Comparison of ENCODE assay signal across 20 cellular contexts in the genomic region with DNA sequence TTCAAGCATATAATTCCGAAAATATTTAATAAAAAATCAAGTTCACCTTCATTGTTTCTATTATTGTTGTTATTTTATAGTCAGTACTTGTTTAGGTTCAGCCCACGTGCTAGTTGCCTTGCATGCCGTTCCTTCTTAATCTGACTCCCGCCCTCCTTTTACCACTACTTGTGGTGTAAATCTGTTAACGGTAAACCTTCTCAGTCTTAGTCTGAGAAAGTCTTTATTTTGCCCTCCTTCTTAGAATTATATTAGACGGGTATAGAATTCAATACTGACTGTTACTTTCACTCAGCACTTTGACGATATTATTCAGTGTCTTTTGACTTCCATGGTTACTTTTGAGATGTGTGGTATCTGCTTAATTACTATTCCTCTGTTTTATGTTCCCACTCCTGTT.
DNase-seq lines count a peak whose midpoint lies in the region; ATAC-seq and TF ChIP-seq lines count a peak whose summit lies in the region.
"Had no signal": no experiment of that assay in that cellular context is flagged by ENCODE, and none has a peak within 500 bp of the region (broad histone marks: within the 10 kb centered on the region; RNA-seq: fewer than 3 reads in every experiment).

No MANE protein-coding gene starts in this region.

- no peaks in the 10 kb centered on the region for H3K79me2 ChIP-seq in MM.1S (ENCODE audit: low read length)

- H3K4me1 Mint-ChIP-seq in activated CD8-positive, alpha-beta T cell treated with anti-CD3 and anti-CD28 coated beads for 36 hours (ENCODE audit: low read depth), result peaks cover 22% of the 10 kb centered on the region
- H3K4me1 Mint-ChIP-seq in activated CD8-positive, alpha-beta T cell treated with anti-CD3 and anti-CD28 coated beads, Interleukin-2, amount 10 ng/mL, durations not matched to agents 7 days and 5 days (ENCODE audit: low read depth), result no peaks in the 10 kb centered on the region
- H3K4me1 Mint-ChIP-seq in central memory CD8-positive, alpha-beta T cell, result no peaks in the 10 kb centered on the region
- H3K4me1 Mint-ChIP-seq in T-helper 2 cell treated with Interferon-gamma antibody and Interleukin-4, amounts not matched to agents 5 μg/mL and 100 μg/mL, for 36 hours (ENCODE audit: low read depth), result peaks cover 31% of the 10 kb centered on the region

- peaks cover 51% of the 10 kb centered on the region for H3K4me1 ChIP-seq in MM.1S (ENCODE audit: low read length)
- peaks cover 15 to 44% (median 35%) of the 10 kb centered on the region in 6 donors for H3K4me1 ChIP-seq in spleen
- peaks cover 8 to 11% (median 9%) of the 10 kb centered on the region in 4 donors for H3K4me1 ChIP-seq in upper lobe of left lung

- H3K27ac ChIP-seq in MM.1S (ENCODE audit: low read length) (peak overlapping the region; percentile 88; the same call in 1 of the 2 replicates), spleen (peak overlapping the region in 6 of 8 donors; percentile 38 to 75 (median 66)), upper lobe of left lung (peak overlapping the region in 1 of 4 donors; percentile 32)
- H3K27ac ChIP-seq: Peyer's patch had no signal

- H3K27me3 ChIP-seq in MM.1S (replicated peaks; ENCODE audit: insufficient read depth, low read length) (no peaks in the 10 kb centered on the region), spleen (replicated peaks in 1 of 7) (no peaks in the 10 kb centered on the region), upper lobe of left lung (no peaks in the 10 kb centered on the region)
- H3K27me3 ChIP-seq: Peyer's patch had no signal

- peaks cover 3% of the 10 kb centered on the region for H3K36me3 Mint-ChIP-seq in activated CD8-positive, alpha-beta T cell treated with anti-CD3 and anti-CD28 coated beads for 36 hours (ENCODE audit: low read depth)
- H3K36me3 Mint-ChIP-seq in activated CD8-positive, alpha-beta T cell treated with anti-CD3 and anti-CD28 coated beads, Interleukin-2, amount 10 ng/mL, durations not matched to agents 7 days and 5 days (ENCODE audit: low read depth), result no peaks in the 10 kb centered on the region
- H3K36me3 Mint-ChIP-seq in central memory CD8-positive, alpha-beta T cell (ENCODE audit: insufficient read depth), result peaks cover 5% of the 10 kb centered on the region
- H3K36me3 Mint-ChIP-seq in T-helper 2 cell treated with Interferon-gamma antibody and Interleukin-4, amounts not matched to agents 5 μg/mL and 100 μg/mL, for 36 hours (ENCODE audit: low read depth), result peaks cover 11% of the 10 kb centered on the region

- 0 out of 2 replicates have a peak, but pooled peaks cover 3% of the 10 kb centered on the region for H3K36me3 ChIP-seq in MM.1S (replicated peaks; ENCODE audit: insufficient read depth, low read length)
- H3K36me3 ChIP-seq in spleen, result peaks cover 0 to 89% (median 20%) of the 10 kb centered on the region in 6 donors
- H3K36me3 ChIP-seq in upper lobe of left lung, result peaks cover 9 to 78% (median 32%) of the 10 kb centered on the region in 4 donors

- CTCF ChIA-PET in activated CD8-positive, alpha-beta T cell treated with anti-CD3 and anti-CD28 coated beads for 36 hours (lab: Charles Lee), result interaction anchor here (1.4 kb wide), 1 partner anchor 225 kb away, joined by 5 read pairs; no protein-coding TSS in a partner anchor
- CTCF ChIA-PET in activated CD8-positive, alpha-beta T cell treated with anti-CD3 and anti-CD28 coated beads, Interleukin-2, amount 10 ng/mL, durations not matched to agents 7 days and 5 days (lab: Charles Lee), result no interaction called here

- H4K20me1 ChIP-seq in MM.1S (ENCODE audit: insufficient read depth, low read length), result no peaks in the 10 kb centered on the region

- no peaks in the 10 kb centered on the region for H3K9me3 Mint-ChIP-seq in activated CD8-positive, alpha-beta T cell treated with anti-CD3 and anti-CD28 coated beads for 36 hours
- H3K9me3 Mint-ChIP-seq in activated CD8-positive, alpha-beta T cell treated with anti-CD3 and anti-CD28 coated beads, Interleukin-2, amount 10 ng/mL, durations not matched to agents 7 days and 5 days (ENCODE audit: insufficient read depth), result no peaks in the 10 kb centered on the region
- no peaks in the 10 kb centered on the region for H3K9me3 Mint-ChIP-seq in central memory CD8-positive, alpha-beta T cell
- H3K9me3 Mint-ChIP-seq in T-helper 2 cell treated with Interferon-gamma antibody and Interleukin-4, amounts not matched to agents 5 μg/mL and 100 μg/mL, for 36 hours, result no peaks in the 10 kb centered on the region

- H3K9me2 ChIP-seq in MM.1S (replicated peaks; ENCODE audit: insufficient read depth, low read length), result no peaks in the 10 kb centered on the region

- no peak for TF ChIP-seq EP300 in upper lobe of left lung (IDR thresholded peaks at IDR 0.05)

- no peak overlapping the region for H3K4me2 ChIP-seq in MM.1S (ENCODE audit: low read depth, low read length)

- H3K4me3 ChIP-seq in MM.1S (ENCODE audit: low read length) (no peak overlapping the region), spleen (no peak overlapping the region), upper lobe of left lung (no peak overlapping the region)
- H3K4me3 ChIP-seq: Peyer's patch had no signal

- POLR2A ChIA-PET in activated CD8-positive, alpha-beta T cell treated with anti-CD3 and anti-CD28 coated beads for 36 hours (lab: Charles Lee), result no interaction called here
- POLR2A ChIA-PET in activated CD8-positive, alpha-beta T cell treated with anti-CD3 and anti-CD28 coated beads, Interleukin-2, amount 10 ng/mL, durations not matched to agents 7 days and 5 days (lab: Charles Lee), result no interaction called here

- DNase-seq in activated CD8-positive, alpha-beta T cell treated with anti-CD3 and anti-CD28 coated beads for 36 hours, result no peak
- no peak for DNase-seq in activated CD8-positive, alpha-beta T cell treated with anti-CD3 and anti-CD28 coated beads, Interleukin-2, amount 10 ng/mL, durations not matched to agents 7 days and 5 days
- DNase-seq in MM.1S (no peak), spleen (no peak), upper lobe of left lung (no peak)
- no peak for DNase-seq in central memory CD8-positive, alpha-beta T cell (ENCODE audit: low spot score in 2 of 2)
- DNase-seq in T-helper 2 cell treated with Interferon-gamma antibody and Interleukin-4, amounts not matched to agents 5 μg/mL and 100 μg/mL, for 36 hours (ENCODE audit: low spot score), result no peak
- DNase-seq: 8988T, C1 segment of cervical spinal cord, DMS79 treated with DMSO at 0.1 percent for 48 hours, H7, IMR-90, Kasumi-1, NCI-H1105, NCI-H1694, NCI-H2227 treated with DMSO at 0.1 percent for 48 hours, NCI-H524 treated with DMSO at 0.1 percent for 48 hours, Peyer's patch had no signal

- H3K27me3 Mint-ChIP-seq in activated CD8-positive, alpha-beta T cell treated with anti-CD3 and anti-CD28 coated beads for 36 hours, result no peaks in the 10 kb centered on the region
- H3K27me3 Mint-ChIP-seq in activated CD8-positive, alpha-beta T cell treated with anti-CD3 and anti-CD28 coated beads, Interleukin-2, amount 10 ng/mL, durations not matched to agents 7 days and 5 days (ENCODE audit: low read depth), result no peaks in the 10 kb centered on the region
- H3K27me3 Mint-ChIP-seq in central memory CD8-positive, alpha-beta T cell, result no peaks in the 10 kb centered on the region
- H3K27me3 Mint-ChIP-seq in T-helper 2 cell treated with Interferon-gamma antibody and Interleukin-4, amounts not matched to agents 5 μg/mL and 100 μg/mL, for 36 hours (ENCODE audit: low read depth), result no peaks in the 10 kb centered on the region

- ATAC-seq in activated CD8-positive, alpha-beta T cell treated with anti-CD3 and anti-CD28 coated beads for 36 hours, result peak; percentile 48
- no peak for ATAC-seq in activated CD8-positive, alpha-beta T cell treated with anti-CD3 and anti-CD28 coated beads, Interleukin-2, amount 10 ng/mL, durations not matched to agents 7 days and 5 days
- ATAC-seq in central memory CD8-positive, alpha-beta T cell (replicated peaks; ENCODE audit: extremely low read depth, poor library complexity, severe bottlenecking), result no peak
- ATAC-seq in upper lobe of left lung (ENCODE audit: low FRiP score in 2 of 2) (no peak), HG03045 (IDR thresholded peaks at IDR 0.05; ENCODE audit: unreplicated experiment) (no peak)
- ATAC-seq: Right ventricle myocardium inferior had no signal

- no peak overlapping the region for H3K9ac ChIP-seq in MM.1S (ENCODE audit: low read length)

- TF ChIP-seq CTCF in activated CD8-positive, alpha-beta T cell treated with anti-CD3 and anti-CD28 coated beads for 36 hours (IDR thresholded peaks at IDR 0.05), result no peak
- no peak for TF ChIP-seq CTCF in MM.1S (IDR thresholded peaks at IDR 0.05; ENCODE audit: low read length)
- no peak for TF ChIP-seq CTCF in spleen (IDR thresholded peaks at IDR 0.05 in 8 of 11, conservative IDR thresholded peaks at IDR 0.05 in 3 of 11)
- TF ChIP-seq CTCF in upper lobe of left lung (IDR thresholded peaks at IDR 0.05), result no peak

- no peaks in the 10 kb centered on the region for H3K9me3 ChIP-seq in MM.1S (replicated peaks; ENCODE audit: insufficient read depth, low read length)
- no peaks in the 10 kb centered on the region for H3K9me3 ChIP-seq in spleen
- no peaks in the 10 kb centered on the region for H3K9me3 ChIP-seq in upper lobe of left lung
- H3K9me3 ChIP-seq: Peyer's patch had no signal

- no peak overlapping the region for H2AFZ ChIP-seq in MM.1S (ENCODE audit: low read length)

- TF ChIP-seq POLR2A in spleen (IDR thresholded peaks at IDR 0.05) (no peak), upper lobe of left lung (IDR thresholded peaks at IDR 0.05) (no peak)

- H3K4me3 Mint-ChIP-seq in activated CD8-positive, alpha-beta T cell treated with anti-CD3 and anti-CD28 coated beads for 36 hours, result no peak overlapping the region
- H3K4me3 Mint-ChIP-seq in activated CD8-positive, alpha-beta T cell treated with anti-CD3 and anti-CD28 coated beads, Interleukin-2, amount 10 ng/mL, durations not matched to agents 7 days and 5 days, result no peak overlapping the region
- H3K4me3 Mint-ChIP-seq in central memory CD8-positive, alpha-beta T cell, result no peak overlapping the region
- H3K4me3 Mint-ChIP-seq in T-helper 2 cell treated with Interferon-gamma antibody and Interleukin-4, amounts not matched to agents 5 μg/mL and 100 μg/mL, for 36 hours, result no peak overlapping the region

- H3K27ac Mint-ChIP-seq in activated CD8-positive, alpha-beta T cell treated with anti-CD3 and anti-CD28 coated beads for 36 hours, result no peak overlapping the region
- no peak overlapping the region for H3K27ac Mint-ChIP-seq in activated CD8-positive, alpha-beta T cell treated with anti-CD3 and anti-CD28 coated beads, Interleukin-2, amount 10 ng/mL, durations not matched to agents 7 days and 5 days
- H3K27ac Mint-ChIP-seq in central memory CD8-positive, alpha-beta T cell (ENCODE audit: low read depth), result peak overlapping the region; percentile 29
- H3K27ac Mint-ChIP-seq in T-helper 2 cell treated with Interferon-gamma antibody and Interleukin-4, amounts not matched to agents 5 μg/mL and 100 μg/mL, for 36 hours, result no peak overlapping the region

- 76 to 89% (median 84%) methylated on average over 7 of the region's 7 CpGs for whole genome bisulfite sequencing in spleen, 5 donors
- 90 to 93% methylated on average over 7 of the region's 7 CpGs for WGBS in upper lobe of left lung, 2 donors

- H3F3A ChIP-seq in MM.1S (ENCODE audit: insufficient read depth, low read length), result peaks cover 35% of the 10 kb centered on the region

- intact Hi-C loops in activated CD8-positive, alpha-beta T cell treated with anti-CD3 and anti-CD28 coated beads for 36 hours (cut with micrococcal nuclease), result no loop called here
- intact Hi-C loops in spleen (cut with DNase I; ENCODE audit: low total_unique reads), result no loop called here
